Comparison of ENCODE assay signal across 33 cellular contexts in the genomic region with DNA sequence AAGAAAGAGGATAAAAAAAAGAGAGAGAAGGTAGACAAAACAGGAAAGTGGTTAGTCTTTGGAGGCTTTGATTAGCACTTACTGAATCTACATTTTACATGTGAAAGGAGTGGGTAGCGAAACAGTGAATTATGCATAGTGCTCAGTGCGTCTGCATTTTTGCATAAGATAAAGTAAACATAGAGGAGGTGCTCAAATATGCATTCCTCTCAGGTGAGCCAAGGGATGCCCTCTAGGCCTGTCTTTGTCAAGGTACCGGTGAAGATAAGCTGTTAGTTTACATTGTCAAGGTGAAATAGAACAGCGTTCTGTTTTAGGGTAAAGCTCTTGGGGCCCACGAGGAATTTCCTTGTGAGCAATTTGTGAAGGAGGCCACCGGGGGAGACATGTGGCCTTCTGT.
DNase-seq lines count a peak whose midpoint lies in the region; TF ChIP-seq lines count a peak whose summit lies in the region.
"Had no signal": no experiment of that assay in that cellular context is flagged by ENCODE, and none has a peak within 500 bp of the region (broad histone marks: within the 10 kb centered on the region; RNA-seq: fewer than 3 reads in every experiment).

No MANE protein-coding gene starts in this region.

- CTCF ChIA-PET in Caco-2 (lab: Charles Lee) (no interaction called here), PC-9 (lab: Charles Lee) (no interaction called here)

- no peak overlapping the region for H3K4me3 ChIP-seq in Caco-2 (ENCODE audit: low read depth, low read length)
- H3K4me3 ChIP-seq in endodermal cell (ENCODE audit: low read length), result no peak overlapping the region
- no peak overlapping the region; the same call in 1 of the 2 replicates for H3K4me3 ChIP-seq in iPS-20b (ENCODE audit: low read length)
- no peak overlapping the region for H3K4me3 ChIP-seq in PC-9
- H3K4me3 ChIP-seq: colonic mucosa, GM23248, MG63, pancreas, skin epidermis, uterus had no signal

- H3K36me3 ChIP-seq in Caco-2 (ENCODE audit: control insufficient read depth, insufficient read depth, low read length) (no peaks in the 10 kb centered on the region), endodermal cell (ENCODE audit: control insufficient read depth, insufficient read depth, low read length) (no peaks in the 10 kb centered on the region), iPS-20b (ENCODE audit: insufficient read depth, low read depth, low read length) (no peaks in the 10 kb centered on the region), PC-9 (ENCODE audit: low read depth) (no peaks in the 10 kb centered on the region)
- H3K36me3 ChIP-seq: colonic mucosa, MG63, pancreas, uterus had no signal

- BruUV-seq in Caco-2 (replicated peaks; lab: Mats Ljungman, UMichigan) (no TSS peak), PC-9 (replicated peaks; lab: Mats Ljungman, UMichigan) (no TSS peak)

- H3K9me2 ChIP-seq in PC-9 (ENCODE audit: insufficient read depth), result no peaks in the 10 kb centered on the region

- TF ChIP-seq CTCF in Caco-2 (IDR thresholded peaks at IDR 0.05; ENCODE audit: insufficient read depth in 1 of 2, low read depth in 1 of 2, low read length in 1 of 2, severe bottlenecking in 1 of 2, unreplicated experiment in 1 of 2) (no peak), endodermal cell (conservative IDR thresholded peaks at IDR 0.05) (no peak), PC-9 (conservative IDR thresholded peaks at IDR 0.05) (no peak)

- no peaks in the 10 kb centered on the region for H3K27me3 ChIP-seq in Caco-2 (replicated peaks; ENCODE audit: control insufficient read depth, insufficient read depth, low read length)
- H3K27me3 ChIP-seq in endodermal cell (ENCODE audit: control insufficient read depth, insufficient read depth, low read length, poor library complexity, severe bottlenecking), result no peaks in the 10 kb centered on the region
- H3K27me3 ChIP-seq in iPS-20b (ENCODE audit: insufficient read depth, low read length), result no peaks in the 10 kb centered on the region
- no peaks in the 10 kb centered on the region for H3K27me3 ChIP-seq in PC-9 (ENCODE audit: insufficient read depth, low read depth)
- H3K27me3 ChIP-seq: colonic mucosa, MG63, pancreas, uterus had no signal

- H4K20me1 ChIP-seq in PC-9 (ENCODE audit: insufficient read depth), result no peaks in the 10 kb centered on the region

- H3K27ac ChIP-seq in endodermal cell (ENCODE audit: low read depth, low read length), result no peak overlapping the region
- H3K27ac ChIP-seq in iPS-20b (ENCODE audit: low read length), result peak overlapping the region; percentile 79
- no peak overlapping the region for H3K27ac ChIP-seq in PC-9
- H3K27ac ChIP-seq: colonic mucosa, GM23248, pancreas, uterus had no signal

- H3K36me3 Mint-ChIP-seq in Caco-2 (ENCODE audit: insufficient read depth, unreplicated experiment) (no peaks in the 10 kb centered on the region), endodermal cell (ENCODE audit: low read depth) (no peaks in the 10 kb centered on the region)
- no peaks in the 10 kb centered on the region for H3K36me3 Mint-ChIP-seq in T-helper 2 cell treated with Interferon-gamma antibody and Interleukin-4, amounts not matched to agents 5 μg/mL and 100 μg/mL, for 36 hours (ENCODE audit: low read depth)
- H3K36me3 Mint-ChIP-seq: activated naive CD4-positive, alpha-beta T cell treated with anti-CD3 and anti-CD28 coated beads, Interleukin-2, amount 50 U/mL, for 24 hours; immature natural killer cell had no signal

- H2AFZ ChIP-seq in PC-9, result no peak overlapping the region
- H2AFZ ChIP-seq: GM23248 had no signal

- peak; percentile 54 to 71 for DNase-seq in Caco-2
- DNase-seq in NCI-H69 (lab: John Stamatoyannopoulos, UW), result peak; percentile 11
- peak; percentile 69 for DNase-seq in endodermal cell
- DNase-seq in T-helper 2 cell treated with Interferon-gamma antibody and Interleukin-4, amounts not matched to agents 5 μg/mL and 100 μg/mL, for 36 hours (ENCODE audit: low spot score), result no peak
- DNase-seq in PC-9, result no peak
- no peak for DNase-seq in cerebellar nuclear complex (lab: John Stamatoyannopoulos, UW)
- DNase-seq in head of caudate nucleus, result no peak
- DNase-seq: activated CD4-positive, alpha-beta T cell treated with anti-CD3 and anti-CD28 coated beads for 4 hours; activated CD8-positive, alpha-beta T cell treated with anti-CD3 and anti-CD28 coated beads, Interleukin-2, amount 10 ng/mL, durations not matched to agents 7 days and 5 days; colonic mucosa; DMS79 treated with DMSO at 0.1 percent for 48 hours; effector CD8-positive, alpha-beta T cell; erythroblast; immature natural killer cell; KBM-7; left colon; MG63; NCI-H1105 treated with DMSO at 0.1 percent for 48 hours; NCI-H1930; NCI-H2171 treated with DMSO at 0.1 percent for 48 hours; NCI-H524 treated with DMSO at 0.1 percent for 48 hours; nephron progenitor cell; NK-92 treated with Interleukin-12 subunit alpha and Interleukin-12 subunit beta, amount 100 ng/mL, for 24 hours; pancreas; PC-3; SHP77; stimulated activated naive CD8-positive, alpha-beta T cell treated with anti-CD3 and anti-CD28 coated beads, Interleukin-15, amount 100 ng/mL, for 72 hours; uterus had no signal

- no peaks in the 10 kb centered on the region for H3F3A ChIP-seq in PC-9 (ENCODE audit: insufficient read depth, low read depth)

- H3K27me3 Mint-ChIP-seq in Caco-2 (ENCODE audit: insufficient read depth, unreplicated experiment) (no peaks in the 10 kb centered on the region), endodermal cell (ENCODE audit: insufficient read depth) (no peaks in the 10 kb centered on the region)
- no peaks in the 10 kb centered on the region for H3K27me3 Mint-ChIP-seq in T-helper 2 cell treated with Interferon-gamma antibody and Interleukin-4, amounts not matched to agents 5 μg/mL and 100 μg/mL, for 36 hours (ENCODE audit: low read depth)
- H3K27me3 Mint-ChIP-seq: activated naive CD4-positive, alpha-beta T cell treated with anti-CD3 and anti-CD28 coated beads, Interleukin-2, amount 50 U/mL, for 24 hours; stimulated activated naive CD8-positive, alpha-beta T cell treated with anti-CD3 and anti-CD28 coated beads, Interleukin-15, amount 100 ng/mL, for 72 hours had no signal

- H3K9ac ChIP-seq in endodermal cell (ENCODE audit: extremely low read depth, low read length, poor library complexity, severe bottlenecking) (no peak overlapping the region), iPS-20b (ENCODE audit: low read depth, low read length) (peak overlapping the region; percentile 24; the same call in 1 of the 2 replicates)
- H3K9ac ChIP-seq: GM23248 had no signal

- H3K9me3 Mint-ChIP-seq in Caco-2 (ENCODE audit: unreplicated experiment), result no peaks in the 10 kb centered on the region
- peaks cover 6% of the 10 kb centered on the region for H3K9me3 Mint-ChIP-seq in endodermal cell
- H3K9me3 Mint-ChIP-seq in T-helper 2 cell treated with Interferon-gamma antibody and Interleukin-4, amounts not matched to agents 5 μg/mL and 100 μg/mL, for 36 hours, result peaks cover 28% of the 10 kb centered on the region
- H3K9me3 Mint-ChIP-seq: nephron progenitor cell had no signal

- no peaks in the 10 kb centered on the region for H3K79me2 ChIP-seq in PC-9 (ENCODE audit: low read depth)

- intact Hi-C loops in Caco-2 (cut with micrococcal nuclease; ENCODE audit: unreplicated experiment), result no loop called here
- intact Hi-C loops in PC-9 (cut with micrococcal nuclease; ENCODE audit: unreplicated experiment), result no loop called here
- intact Hi-C loops in head of caudate nucleus (cut with DNase I), result no loop called here

- H3K9me3 ChIP-seq in Caco-2 (no peaks in the 10 kb centered on the region), endodermal cell (ENCODE audit: control insufficient read depth, low read length) (no peaks in the 10 kb centered on the region), iPS-20b (ENCODE audit: insufficient read depth, low read depth, low read length) (no peaks in the 10 kb centered on the region; the same call in 1 of the 2 replicates), PC-9 (ENCODE audit: insufficient read depth, low read depth) (no peaks in the 10 kb centered on the region)
- H3K9me3 ChIP-seq: colonic mucosa, pancreas, uterus had no signal

- H3K4me1 Mint-ChIP-seq in Caco-2 (ENCODE audit: low read depth, unreplicated experiment) (peaks cover 10% of the 10 kb centered on the region), endodermal cell (peaks cover 13% of the 10 kb centered on the region)
- no peaks in the 10 kb centered on the region for H3K4me1 Mint-ChIP-seq in T-helper 2 cell treated with Interferon-gamma antibody and Interleukin-4, amounts not matched to agents 5 μg/mL and 100 μg/mL, for 36 hours (ENCODE audit: low read depth)
- H3K4me1 Mint-ChIP-seq: activated naive CD4-positive, alpha-beta T cell treated with anti-CD3 and anti-CD28 coated beads, Interleukin-2, amount 50 U/mL, for 24 hours; immature natural killer cell; nephron progenitor cell; stimulated activated naive CD8-positive, alpha-beta T cell treated with anti-CD3 and anti-CD28 coated beads, Interleukin-15, amount 100 ng/mL, for 72 hours had no signal

- POLR2A ChIA-PET in Caco-2 (lab: Charles Lee), result interaction anchor here (0.7 kb wide), 1 partner anchor 585 kb away, joined by 3 read pairs; no protein-coding TSS in a partner anchor
- POLR2A ChIA-PET in PC-9 (lab: Charles Lee; ENCODE audit: unreplicated experiment), result no interaction called here

- H3K4me3 Mint-ChIP-seq in Caco-2 (ENCODE audit: unreplicated experiment) (no peak overlapping the region), endodermal cell (no peak overlapping the region)
- no peak overlapping the region for H3K4me3 Mint-ChIP-seq in T-helper 2 cell treated with Interferon-gamma antibody and Interleukin-4, amounts not matched to agents 5 μg/mL and 100 μg/mL, for 36 hours
- H3K4me3 Mint-ChIP-seq: activated CD8-positive, alpha-beta T cell treated with anti-CD3 and anti-CD28 coated beads, Interleukin-2, amount 10 ng/mL, durations not matched to agents 7 days and 5 days; activated naive CD4-positive, alpha-beta T cell treated with anti-CD3 and anti-CD28 coated beads, Interleukin-2, amount 50 U/mL, for 24 hours; immature natural killer cell; nephron progenitor cell; stimulated activated naive CD8-positive, alpha-beta T cell treated with anti-CD3 and anti-CD28 coated beads, Interleukin-15, amount 100 ng/mL, for 72 hours had no signal

- H3K27ac Mint-ChIP-seq in Caco-2 (ENCODE audit: unreplicated experiment) (peak overlapping the region; percentile 27), endodermal cell (peak overlapping the region; percentile 72)
- no peak overlapping the region for H3K27ac Mint-ChIP-seq in T-helper 2 cell treated with Interferon-gamma antibody and Interleukin-4, amounts not matched to agents 5 μg/mL and 100 μg/mL, for 36 hours
- H3K27ac Mint-ChIP-seq: activated CD8-positive, alpha-beta T cell treated with anti-CD3 and anti-CD28 coated beads, Interleukin-2, amount 10 ng/mL, durations not matched to agents 7 days and 5 days; activated naive CD4-positive, alpha-beta T cell treated with anti-CD3 and anti-CD28 coated beads, Interleukin-2, amount 50 U/mL, for 24 hours; activated T-helper 2 cell treated with anti-CD3 and anti-CD28 coated beads, Interferon-gamma antibody, Interleukin-2, Interleukin-4, amounts not matched to agents 10 μg/mL and 5 μg/mL and 100 μg/mL, durations not matched to agents 14 hours and 24 hours and 36 hours; immature natural killer cell; nephron progenitor cell; stimulated activated naive CD8-positive, alpha-beta T cell treated with anti-CD3 and anti-CD28 coated beads, Interleukin-15, amount 100 ng/mL, for 72 hours had no signal

- H3K4me2 ChIP-seq in PC-9, result no peak overlapping the region

- H3K4me1 ChIP-seq in Caco-2, result peaks cover 16% of the 10 kb centered on the region
- H3K4me1 ChIP-seq in endodermal cell (ENCODE audit: control insufficient read depth, insufficient read depth, low read length), result no peaks in the 10 kb centered on the region
- H3K4me1 ChIP-seq in iPS-20b (ENCODE audit: insufficient read depth, low read length), result peaks cover 23% of the 10 kb centered on the region; the same call in 1 of the 2 replicates
- H3K4me1 ChIP-seq in PC-9 (replicated peaks; ENCODE audit: insufficient read depth), result no peaks in the 10 kb centered on the region
- H3K4me1 ChIP-seq: colonic mucosa, pancreas, uterus had no signal

- 38 to 41% methylated on average over 5 to 6 of the region's 6 CpGs for WGBS in endodermal cell (ENCODE audit: insufficient coverage in 1 of 2, insufficient read length in 1 of 2), 2 experiments

Comparison
In these comparisons a context has a peak if more than half of its experiments do, and no peak if none do; other contexts are left out.
1. DNase-seq: peak in Caco-2 (2 of 2), NCI-H69 (single experiment) and endodermal cell (single experiment); none in T-helper 2 cell treated with Interferon-gamma antibody and Interleukin-4, amounts not matched to agents 5 μg/mL and 100 μg/mL, for 36 hours (single experiment), PC-9 (0 of 2), cerebellar nuclear complex (0 of 2) and head of caudate nucleus (0 of 42).